ENCODE assay signal across 25 cellular contexts in the genomic region with DNA sequence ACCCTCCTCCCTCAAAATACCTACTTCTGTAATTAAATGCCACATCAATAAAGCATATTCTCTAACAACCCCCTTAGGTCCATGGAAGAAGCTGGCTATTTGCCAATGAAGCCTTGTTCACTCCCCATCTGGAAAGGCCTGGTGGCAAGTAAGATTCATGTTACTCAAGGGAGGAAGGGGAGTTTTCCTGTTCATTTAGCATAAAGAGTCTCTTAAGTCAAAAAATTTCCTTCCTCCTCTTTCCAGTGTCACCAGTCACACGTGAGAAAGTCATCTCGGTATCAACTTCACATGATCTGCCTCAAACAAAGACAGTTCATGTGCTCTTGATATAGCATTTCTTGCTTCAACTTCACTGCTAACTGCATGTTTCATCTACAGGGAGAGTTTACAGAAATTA. TPM values are rescaled to one million over a fixed set of nuclear protein-coding genes. Genes with fewer than 3 reads are reported as not detected.
DNase-seq lines count a peak whose midpoint lies in the region; ATAC-seq, FAIRE-seq and TF ChIP-seq lines count a peak whose summit lies in the region.
"Had no signal": no experiment of that assay in that cellular context is flagged by ENCODE, and none has a peak within 500 bp of the region (broad histone marks: within the 10 kb centered on the region; RNA-seq: fewer than 3 reads in every experiment).

No MANE protein-coding gene starts in this region.

- H3K4me1 ChIP-seq in OCI-LY7 (ENCODE audit: insufficient read depth, low read length, poor library complexity, severe bottlenecking), result peaks cover 54% of the 10 kb centered on the region

- peak; percentile 62 for DNase-seq in DMS 273 (lab: John Stamatoyannopoulos, UW; ENCODE audit: unreplicated experiment)
- no peak for DNase-seq in DMS 273 treated with DMSO at 0.1 percent for 48 hours (lab: John Stamatoyannopoulos, UW)
- no peak for DNase-seq in GM19239 (ENCODE audit: insufficient read length, low spot score)
- DNase-seq in OCI-LY7 (ENCODE audit: low spot score), result no peak
- peak; percentile 54 for DNase-seq in foreskin melanocyte
- no peak for DNase-seq in CD4-positive, alpha-beta T cell
- no peak for DNase-seq in germinal center (ENCODE audit: low spot score)
- DNase-seq in COLO668 (lab: John Stamatoyannopoulos, UW; ENCODE audit: unreplicated experiment), result no peak
- DNase-seq: activated CD4-positive, alpha-beta memory T cell treated with anti-CD3 and anti-CD28 coated beads, Interleukin-2, amount 10 ng/mL, durations not matched to agents 7 days and 5 days; activated effector memory CD4-positive, alpha-beta T cell treated with anti-CD3 and anti-CD28 coated beads, Interleukin-2, amount 50 U/mL, for 16 hours; foreskin keratinocyte; midbrain; natural killer cell; NCI-H2081 treated with DMSO at 0.1 percent for 48 hours; retina; spleen; stimulated activated CD4-positive, alpha-beta T cell treated with anti-CD3 and anti-CD28 coated beads, Interleukin-2, amount 100 ng/mL, for 48 hours; T1000 had no signal

- no peaks in the 10 kb centered on the region for H3K27me3 Mint-ChIP-seq in CD4-positive, alpha-beta T cell
- H3K27me3 Mint-ChIP-seq: central memory CD8-positive, alpha-beta T cell had no signal

- TF ChIP-seq CTCF in OCI-LY7 (conservative IDR thresholded peaks at IDR 0.05; ENCODE audit: low read length), result no peak
- TF ChIP-seq CTCF in CD4-positive, alpha-beta T cell (IDR thresholded peaks at IDR 0.05), result no peak

- CTCF ChIA-PET in OCI-LY7 (lab: Charles Lee; ENCODE audit: unreplicated experiment), result no interaction called here
- CTCF ChIA-PET in CD4-positive, alpha-beta T cell (lab: Charles Lee), result no interaction called here

- peaks cover 29% of the 10 kb centered on the region for H3K36me3 ChIP-seq in OCI-LY7 (ENCODE audit: insufficient read depth, low read length)
- H3K36me3 ChIP-seq: spleen, suprapubic skin had no signal

- H2AFZ ChIP-seq in OCI-LY7 (ENCODE audit: low read length), result no peak overlapping the region

- peak; percentile 86 for FAIRE-seq in GM19239 (lab: Jason Lieb, UNC)
- FAIRE-seq: HepG2 had no signal

- peaks cover 11% of the 10 kb centered on the region for H3K4me1 Mint-ChIP-seq in CD4-positive, alpha-beta T cell (ENCODE audit: low read depth)

- H3K4me3 Mint-ChIP-seq in CD4-positive, alpha-beta T cell, result no peak overlapping the region
- H3K4me3 Mint-ChIP-seq: activated CD4-positive, alpha-beta memory T cell treated with anti-CD3 and anti-CD28 coated beads, Interleukin-2, amount 10 ng/mL, durations not matched to agents 7 days and 5 days; central memory CD8-positive, alpha-beta T cell; natural killer cell; stimulated activated effector memory CD8-positive, alpha-beta T cell treated with anti-CD3 and anti-CD28 coated beads, Interleukin-12 subunit alpha, Interleukin-12 subunit beta, amount 100 ng/mL, for 72 hours had no signal

- no peaks in the 10 kb centered on the region for H4K20me1 ChIP-seq in OCI-LY7 (ENCODE audit: insufficient read depth, low read length)

- POLR2A ChIA-PET in OCI-LY7 (lab: Charles Lee), result interaction anchor here (0.9 to 2.8 kb wide), 13 partner anchors 8 to 159 kb away, joined by 3 to 14 read pairs (median 5); partner anchors contain the start of genes CD274, PLGRKT and RIC1
- POLR2A ChIA-PET in CD4-positive, alpha-beta T cell (lab: Charles Lee), result interaction anchor here (0.8 to 2.0 kb wide), 5 partner anchors 24 to 917 kb away, joined by 3 to 6 read pairs (median 3); partner anchors contain the start of genes CD274, CDC37L1 and PLGRKT

- intact Hi-C loops in OCI-LY7 (cut with micrococcal nuclease; ENCODE audit: unreplicated experiment), result loop anchor here (10.0 kb wide), 2 partner anchors 239 to 291 kb away; partner anchors contain the start of genes ERMP1 and RLN2
- intact Hi-C loops in CD4-positive, alpha-beta T cell (cut with DNase I, micrococcal nuclease), result loop anchor here in 1 of 2 experiments (10.0 kb wide), 3 partner anchors 251 to 611 kb away; partner anchors contain the start of gene JAK2

- no peak overlapping the region for H3K4me3 ChIP-seq in OCI-LY7 (ENCODE audit: low read depth, low read length, poor library complexity, severe bottlenecking)
- H3K4me3 ChIP-seq: spleen, suprapubic skin had no signal

- no peaks in the 10 kb centered on the region for H3K27me3 ChIP-seq in CD4-positive, alpha-beta T cell (ENCODE audit: control insufficient read depth, insufficient read depth, low read length)
- H3K27me3 ChIP-seq: foreskin keratinocyte, spleen, suprapubic skin had no signal

- H3K27ac Mint-ChIP-seq in CD4-positive, alpha-beta T cell, result no peak overlapping the region
- H3K27ac Mint-ChIP-seq: activated CD4-positive, alpha-beta memory T cell treated with anti-CD3 and anti-CD28 coated beads, Interleukin-2, amount 10 ng/mL, durations not matched to agents 7 days and 5 days; natural killer cell; stimulated activated effector memory CD8-positive, alpha-beta T cell treated with anti-CD3 and anti-CD28 coated beads, Interleukin-12 subunit alpha, Interleukin-12 subunit beta, amount 100 ng/mL, for 72 hours had no signal

- H3K4me2 ChIP-seq in OCI-LY7 (ENCODE audit: low read length), result no peak overlapping the region

- H3K79me2 ChIP-seq in OCI-LY7 (ENCODE audit: insufficient read depth, low read depth, low read length), result peaks cover 4% of the 10 kb centered on the region; the same call in 1 of the 2 replicates

- H3K27ac ChIP-seq in OCI-LY7 (ENCODE audit: low read depth, low read length, poor library complexity, severe bottlenecking), result no peak overlapping the region
- no peak overlapping the region for H3K27ac ChIP-seq in CD4-positive, alpha-beta T cell (ENCODE audit: low read depth, low read length)
- H3K27ac ChIP-seq: 22Rv1, foreskin keratinocyte, suprapubic skin had no signal

- no peaks in the 10 kb centered on the region; the same call in 1 of the 2 replicates for H3K9me3 ChIP-seq in OCI-LY7 (ENCODE audit: low read length)
- no peaks in the 10 kb centered on the region for H3K9me3 ChIP-seq in CD4-positive, alpha-beta T cell (ENCODE audit: control insufficient read depth, low read length)
- H3K9me3 ChIP-seq: spleen, suprapubic skin had no signal

- no peak for ATAC-seq in CD4-positive, alpha-beta T cell (ENCODE audit: poor library complexity)
- ATAC-seq: activated CD4-positive, CD25-positive, alpha-beta regulatory T cell treated with anti-CD3 and anti-CD28 coated beads, Interleukin-2, amount 50 U/mL, for 24 hours; foreskin keratinocyte; HCT116; natural killer cell; stimulated activated effector memory CD8-positive, alpha-beta T cell treated with anti-CD3 and anti-CD28 coated beads, Interleukin-12 subunit alpha, Interleukin-12 subunit beta, amount 100 ng/mL, for 72 hours had no signal

- H3K9me3 Mint-ChIP-seq in CD4-positive, alpha-beta T cell, result no peaks in the 10 kb centered on the region
- H3K9me3 Mint-ChIP-seq: activated CD4-positive, alpha-beta memory T cell treated with anti-CD3 and anti-CD28 coated beads, Interleukin-2, amount 10 ng/mL, durations not matched to agents 7 days and 5 days; central memory CD8-positive, alpha-beta T cell; natural killer cell; stimulated activated effector memory CD8-positive, alpha-beta T cell treated with anti-CD3 and anti-CD28 coated beads, Interleukin-12 subunit alpha, Interleukin-12 subunit beta, amount 100 ng/mL, for 72 hours had no signal

- BruUV-seq in OCI-LY7 (replicated peaks; lab: Mats Ljungman, UMichigan), result TSS peak; percentile 3

- H3K36me3 Mint-ChIP-seq in CD4-positive, alpha-beta T cell (ENCODE audit: low read depth), result no peaks in the 10 kb centered on the region
- H3K36me3 Mint-ChIP-seq: natural killer cell had no signal

- H3K9me2 ChIP-seq in OCI-LY7 (ENCODE audit: insufficient read depth, low read length), result no peaks in the 10 kb centered on the region

RNA-seq across cellular contexts. Expression of gene RIC1, which starts 32.7 kb away (rescaled TPM):
- total RNA-seq in OCI-LY7 (2014; rRNA removed; shearing (Covaris generic)), result 72.9 and 77.0 TPM in 2 replicates
- 83.9 and 84.6 TPM in 2 replicates for total RNA-seq in OCI-LY7 (2022)
- 10 to 100 TPM; 24.7 to 26.3 TPM for total RNA-seq in CD4-positive, alpha-beta T cell

Comparison
In these comparisons a context has a peak if more than half of its experiments do, and no peak if none do; other contexts are left out.
1. DNase-seq: peak in DMS 273 (single experiment) and foreskin melanocyte (single experiment); none in DMS 273 treated with DMSO at 0.1 percent for 48 hours (single experiment), GM19239 (single experiment), OCI-LY7 (single experiment), CD4-positive, alpha-beta T cell (0 of 10), germinal center (single experiment) and COLO668 (single experiment).